ENCODE assay signal across 24 cellular contexts in the genomic region with DNA sequence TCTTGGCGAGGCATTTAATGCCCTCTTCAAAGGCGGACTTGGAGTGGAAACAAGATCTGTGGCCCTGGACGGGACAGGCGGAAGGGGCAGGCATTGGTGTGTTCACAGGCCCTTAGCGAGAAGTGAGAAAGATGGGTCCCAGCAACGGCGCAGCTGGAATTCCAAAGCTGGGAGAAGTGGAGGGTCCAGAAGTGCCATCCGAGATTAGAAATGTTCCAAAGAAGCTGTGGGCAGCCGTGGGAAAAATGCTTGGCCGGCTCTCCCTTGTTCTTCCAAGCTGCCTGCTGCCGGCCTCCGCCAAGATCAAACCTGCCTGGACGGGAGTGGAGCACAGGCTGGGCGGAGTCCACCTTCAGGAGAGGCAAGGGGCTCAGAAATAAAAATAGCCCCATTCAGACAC.
"Had no signal": no experiment of that assay in that cellular context is flagged by ENCODE, and none has a peak within 500 bp of the region (broad histone marks: within the 10 kb centered on the region; RNA-seq: fewer than 3 reads in every experiment).

No MANE protein-coding gene starts in this region.

- FAIRE-seq: kidney had no signal

- H3K27ac Mint-ChIP-seq: activated CD4-positive, alpha-beta memory T cell treated with anti-CD3 and anti-CD28 coated beads, Interleukin-2, amount 10 ng/mL, durations not matched to agents 7 days and 5 days; activated CD4-positive, alpha-beta T cell treated with anti-CD3 and anti-CD28 coated beads, Interleukin-2, amount 10 ng/mL, durations not matched to agents 24 days and 14 days; activated naive CD4-positive, alpha-beta T cell treated with anti-CD3 and anti-CD28 coated beads, Interleukin-2, amount 50 U/mL, for 24 hours; activated T-cell treated with anti-CD3 and anti-CD28 coated beads, Interleukin-2, amount 50 U/mL, for 72 hours; mesothelial cell of epicardium; nephron progenitor cell; progenitor cell of endocrine pancreas; stimulated activated effector memory CD8-positive, alpha-beta T cell treated with anti-CD3 and anti-CD28 coated beads, Interleukin-12 subunit alpha, Interleukin-12 subunit beta, amount 100 ng/mL, for 72 hours; type B pancreatic cell had no signal

- H3K36me3 Mint-ChIP-seq: stimulated activated effector memory CD8-positive, alpha-beta T cell treated with anti-CD3 and anti-CD28 coated beads, Interleukin-12 subunit alpha, Interleukin-12 subunit beta, amount 100 ng/mL, for 72 hours; type B pancreatic cell had no signal

- H3K4me1 ChIP-seq: foreskin keratinocyte, testis had no signal

- H3K4me3 Mint-ChIP-seq: activated CD4-positive, alpha-beta memory T cell treated with anti-CD3 and anti-CD28 coated beads, Interleukin-2, amount 10 ng/mL, durations not matched to agents 7 days and 5 days; activated CD4-positive, alpha-beta T cell treated with anti-CD3 and anti-CD28 coated beads, Interleukin-2, amount 10 ng/mL, durations not matched to agents 24 days and 14 days; activated naive CD4-positive, alpha-beta T cell treated with anti-CD3 and anti-CD28 coated beads, Interleukin-2, amount 50 U/mL, for 24 hours; activated T-cell treated with anti-CD3 and anti-CD28 coated beads, Interleukin-2, amount 50 U/mL, for 72 hours; mesothelial cell of epicardium; nephron progenitor cell; stimulated activated effector memory CD8-positive, alpha-beta T cell treated with anti-CD3 and anti-CD28 coated beads, Interleukin-12 subunit alpha, Interleukin-12 subunit beta, amount 100 ng/mL, for 72 hours; type B pancreatic cell had no signal

- ATAC-seq: activated CD4-positive, CD25-positive, alpha-beta regulatory T cell treated with anti-CD3 and anti-CD28 coated beads, Interleukin-2, amount 50 U/mL, for 24 hours; activated T-cell treated with anti-CD3 and anti-CD28 coated beads, Interleukin-2, amount 50 U/mL, for 72 hours; foreskin keratinocyte; left lobe of liver; SK-N-SH treated with all-trans-retinoic acid at 6 μM for 48 hours; stimulated activated effector memory CD8-positive, alpha-beta T cell treated with anti-CD3 and anti-CD28 coated beads, Interleukin-12 subunit alpha, Interleukin-12 subunit beta, amount 100 ng/mL, for 72 hours had no signal

- H3K27ac ChIP-seq: brain microvascular endothelial cell, foreskin keratinocyte, testis had no signal

- DNase-seq: activated CD4-positive, alpha-beta memory T cell treated with anti-CD3 and anti-CD28 coated beads, Interleukin-2, amount 10 ng/mL, durations not matched to agents 7 days and 5 days; activated CD4-positive, alpha-beta T cell treated with anti-CD3 and anti-CD28 coated beads, Interleukin-2, amount 10 ng/mL, durations not matched to agents 24 days and 14 days; activated gamma-delta T cell; activated T-cell treated with anti-CD3 and anti-CD28 coated beads, Interleukin-2, amount 50 U/mL, for 72 hours; brain microvascular endothelial cell; central memory CD4-positive, alpha-beta T cell; dermis blood vessel endothelial cell; effector CD8-positive, alpha-beta T cell; foreskin keratinocyte; mammary epithelial cell; nephron progenitor cell; retina; stimulated activated CD4-positive, alpha-beta T cell treated with anti-CD3 and anti-CD28 coated beads, Interleukin-2, amount 100 ng/mL, for 24 hours; testis had no signal

- H3K27me3 ChIP-seq: ascending aorta, brain microvascular endothelial cell, foreskin keratinocyte, testis had no signal

- H3K27me3 Mint-ChIP-seq: activated CD4-positive, alpha-beta memory T cell treated with anti-CD3 and anti-CD28 coated beads, Interleukin-2, amount 10 ng/mL, durations not matched to agents 7 days and 5 days; activated CD4-positive, alpha-beta T cell treated with anti-CD3 and anti-CD28 coated beads, Interleukin-2, amount 10 ng/mL, durations not matched to agents 24 days and 14 days; progenitor cell of endocrine pancreas; type B pancreatic cell had no signal

- H3K4me3 ChIP-seq: ascending aorta, testis had no signal

- H3K9me3 ChIP-seq: testis had no signal

- H3K36me3 ChIP-seq: ascending aorta, brain microvascular endothelial cell had no signal

- H3K4me1 Mint-ChIP-seq: activated CD4-positive, alpha-beta memory T cell treated with anti-CD3 and anti-CD28 coated beads, Interleukin-2, amount 10 ng/mL, durations not matched to agents 7 days and 5 days; activated CD4-positive, alpha-beta T cell treated with anti-CD3 and anti-CD28 coated beads, Interleukin-2, amount 10 ng/mL, durations not matched to agents 24 days and 14 days; activated naive CD4-positive, alpha-beta T cell treated with anti-CD3 and anti-CD28 coated beads, Interleukin-2, amount 50 U/mL, for 24 hours; mesothelial cell of epicardium; nephron progenitor cell; stimulated activated effector memory CD8-positive, alpha-beta T cell treated with anti-CD3 and anti-CD28 coated beads, Interleukin-12 subunit alpha, Interleukin-12 subunit beta, amount 100 ng/mL, for 72 hours had no signal
